Comparison of ENCODE assay signal across 10 cellular contexts in the genomic region with DNA sequence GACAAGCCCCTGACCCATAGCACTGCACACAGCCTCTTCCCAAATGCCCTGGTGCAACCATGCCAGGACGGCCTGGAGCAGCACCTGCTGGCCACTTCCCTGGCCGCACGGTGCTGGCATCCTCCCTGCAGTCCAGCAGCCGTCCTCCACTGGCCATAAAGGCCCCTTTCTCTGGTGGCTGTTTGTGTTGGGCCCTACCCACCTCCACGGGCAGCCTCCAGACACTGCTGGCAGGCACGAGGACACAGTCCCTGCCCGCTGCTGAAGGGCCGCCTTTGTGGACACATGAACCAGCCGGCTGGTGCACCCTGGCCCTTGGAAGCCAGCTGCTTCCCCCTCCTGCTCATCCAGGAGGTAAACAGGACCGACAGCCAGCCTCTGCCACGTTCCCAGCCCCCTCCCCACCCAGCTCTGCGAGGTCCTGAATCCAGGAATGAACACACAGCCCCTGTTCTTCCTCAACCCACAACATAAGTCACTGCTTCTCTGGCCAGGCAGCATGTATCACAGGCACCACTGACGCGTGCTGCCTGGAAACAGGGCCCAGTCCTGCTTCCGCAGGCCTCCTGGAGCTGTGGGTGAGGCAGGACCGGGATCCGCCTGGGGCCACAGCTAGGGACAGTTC. TPM values are rescaled to one million over a fixed set of nuclear protein-coding genes. Genes with fewer than 3 reads are reported as not detected.
DNase-seq lines count a peak whose midpoint lies in the region; ATAC-seq, FAIRE-seq and TF ChIP-seq lines count a peak whose summit lies in the region.
"Had no signal": no experiment of that assay in that cellular context is flagged by ENCODE, and none has a peak within 500 bp of the region (broad histone marks: within the 10 kb centered on the region; RNA-seq: fewer than 3 reads in every experiment).

No MANE protein-coding gene starts in this region.

- no peak overlapping the region for H3K4me3 Mint-ChIP-seq in nephron progenitor cell
- H3K4me3 Mint-ChIP-seq: activated naive CD8-positive, alpha-beta T cell treated with anti-CD3 and anti-CD28 coated beads, Interleukin-2, amount 10 ng/mL, durations not matched to agents 7 days and 5 days; naive B cell had no signal

- 61% methylated on average over 16 of the region's 17 CpGs for WGBS in A549 (ENCODE audit: missing lambda C conversion rate)

- H3K27me3 Mint-ChIP-seq in nephron progenitor cell (ENCODE audit: low read depth, poor library complexity), result no peaks in the 10 kb centered on the region
- H3K27me3 Mint-ChIP-seq: activated naive CD8-positive, alpha-beta T cell treated with anti-CD3 and anti-CD28 coated beads, Interleukin-2, amount 10 ng/mL, durations not matched to agents 7 days and 5 days; naive B cell had no signal

- no peak overlapping the region for H3K4me3 ChIP-seq in A549
- no peak overlapping the region for H3K4me3 ChIP-seq in fibroblast of the aortic adventitia (ENCODE audit: low read depth, low read length)

- POLR2A ChIA-PET in A549 (lab: Yijun Ruan, JAX), result interaction anchor here (1.0 kb wide), 1 partner anchor 216 kb away, joined by 3 read pairs; no protein-coding TSS in a partner anchor

- CTCF ChIA-PET in A549 (lab: Yijun Ruan, JAX), result interaction anchor here (0.7 to 22.0 kb wide), 8 partner anchors 9 to 731 kb away, joined by 3 to 207 read pairs (median 6); no protein-coding TSS in a partner anchor

- peak in 1 of 2 experiments; percentile 43 for DNase-seq in A549 (ENCODE audit: low read depth in 1 of 2, low spot score in 1 of 2)
- no peak for DNase-seq in fibroblast of the aortic adventitia (ENCODE audit: low read depth)
- no peak for DNase-seq in nephron progenitor cell
- no peak for DNase-seq in ecto neural progenitor cell (ENCODE audit: low spot score)
- no peak for DNase-seq in SW480 (ENCODE audit: low spot score)
- DNase-seq in NCI-H146 treated with DMSO at 0.1 percent for 48 hours (lab: John Stamatoyannopoulos, UW; ENCODE audit: unreplicated experiment), result no peak
- DNase-seq: activated naive CD8-positive, alpha-beta T cell treated with anti-CD3 and anti-CD28 coated beads, Interleukin-2, amount 10 ng/mL, durations not matched to agents 7 days and 5 days; naive B cell had no signal

- no peak overlapping the region for H3K4me2 ChIP-seq in A549

- no peak for TF ChIP-seq POLR2A in A549 (IDR thresholded peaks at IDR 0.05; ENCODE audit: low read length)

- TF ChIP-seq CTCF in A549 (IDR thresholded peaks at IDR 0.05) (peak; percentile 11; the same call in 1 of the 3 replicates), fibroblast of the aortic adventitia (IDR thresholded peaks at IDR 0.05; ENCODE audit: insufficient read depth, low read length) (peak; percentile 41), nephron progenitor cell (IDR thresholded peaks at IDR 0.05) (no peak)

- peaks cover 3% of the 10 kb centered on the region; the same call in 1 of the 3 replicates for H3K4me1 ChIP-seq in A549

- peaks cover 49% of the 10 kb centered on the region for H3K4me1 Mint-ChIP-seq in nephron progenitor cell

- FAIRE-seq in A549 (lab: Jason Lieb, UNC), result no peak

- peak; percentile 50 to 56; a peak in 4 of 5 replicates for TF ChIP-seq RAD21 in A549 (conservative IDR thresholded peaks at IDR 0.05 in 1 of 2, IDR thresholded peaks at IDR 0.05 in 1 of 2)

- H3K9me3 ChIP-seq in A549, result peaks cover 6% of the 10 kb centered on the region; the same call in 1 of the 3 replicates

- peak overlapping the region; percentile 94 for H3K27ac Mint-ChIP-seq in nephron progenitor cell
- H3K27ac Mint-ChIP-seq: activated naive CD8-positive, alpha-beta T cell treated with anti-CD3 and anti-CD28 coated beads, Interleukin-2, amount 10 ng/mL, durations not matched to agents 7 days and 5 days had no signal

- no peak for TF ChIP-seq EP300 in A549 (IDR thresholded peaks at IDR 0.05)

- ATAC-seq in A549 (peak; percentile 71 to 83), SK-N-SH treated with all-trans-retinoic acid at 6 μM for 48 hours (peak; percentile 65), HG03097 (IDR thresholded peaks at IDR 0.05; ENCODE audit: low FRiP score, unreplicated experiment) (no peak)

- H3K9me3 Mint-ChIP-seq in nephron progenitor cell, result peaks cover 18% of the 10 kb centered on the region
- H3K9me3 Mint-ChIP-seq: activated naive CD8-positive, alpha-beta T cell treated with anti-CD3 and anti-CD28 coated beads, Interleukin-2, amount 10 ng/mL, durations not matched to agents 7 days and 5 days had no signal

- peak overlapping the region in 1 of 2 experiments; percentile 59; a peak in 3 of 6 replicates for H3K27ac ChIP-seq in A549

- peaks cover under 1% of the 10 kb centered on the region for H3K36me3 Mint-ChIP-seq in nephron progenitor cell (ENCODE audit: low read depth)
- H3K36me3 Mint-ChIP-seq: naive B cell had no signal

TF ChIP-seq in A549, 52 proteins besides CTCF, POLR2A, EP300 and RAD21:
- no peak for TF ChIP-seq FOSB (CRISPR knock-in tag; IDR thresholded peaks at IDR 0.05)
- no peak for TF ChIP-seq TFCP2L1 (CRISPR knock-in tag; IDR thresholded peaks at IDR 0.05)
- TF ChIP-seq SREBF2 (IDR thresholded peaks at IDR 0.05), result no peak
- TF ChIP-seq SMC3 (IDR thresholded peaks at IDR 0.05), result peak; percentile 43; the same call in 1 of the 3 replicates
TF ChIP-seq in A549: peak in this region for 1.

TF ChIP-seq in SK-N-SH treated with all-trans-retinoic acid at 6 μM for 48 hours, 23 proteins besides CTCF, POLR2A, EP300 and RAD21:
- TF ChIP-seq PATZ1 (CRISPR knock-in tag; IDR thresholded peaks at IDR 0.05; ENCODE audit: borderline replicate concordance) (no peak), OSR1 (CRISPR knock-in tag; IDR thresholded peaks at IDR 0.05) (no peak), PPARA (CRISPR knock-in tag; IDR thresholded peaks at IDR 0.05; ENCODE audit: borderline replicate concordance) (no peak), GLIS3 (CRISPR knock-in tag; IDR thresholded peaks at IDR 0.05) (no peak), ARNTL (CRISPR knock-in tag; IDR thresholded peaks at IDR 0.05; ENCODE audit: borderline replicate concordance, low read depth) (no peak), ESRRG (CRISPR knock-in tag; IDR thresholded peaks at IDR 0.05) (no peak), TSHZ2 (CRISPR knock-in tag; IDR thresholded peaks at IDR 0.05) (0 out of 2 replicates have a peak, but pooled peaks have one; percentile 15)

RNA-seq across cellular contexts. Expression of gene SPOCK2, which starts 43.8 kb away (rescaled TPM):
- polyA plus RNA-seq in A549 (2011; rRNA removed) (0.52 and 0.61 TPM in 2 replicates), A549 (2017; fragmentation: RNase III; extraction: RNeasy Plus Mini Kit Qiagen cat#74134 plus additional on column Dnase treatment) (0.55 to 0.73 TPM (median 0.67 TPM) in 3 replicates)
- polyA plus RNA-seq in A549 (2012; cell fraction: cytosol; rRNA removed), result 0.48 and 0.61 TPM in 2 replicates
- polyA plus RNA-seq in A549 (2012; cell fraction: nucleus; rRNA removed), result 4.0 and 4.8 TPM in 2 replicates
- polyA minus RNA-seq in A549 (2011; rRNA and poly(A)+ RNA removed), result 0.99 and 1.4 TPM in 2 replicates
- 0.36 and 0.98 TPM in 2 replicates for total RNA-seq in fibroblast of the aortic adventitia (ENCODE audit: low replicate concordance)
